ENCODE assay signal across 15 cellular contexts in the genomic region with DNA sequence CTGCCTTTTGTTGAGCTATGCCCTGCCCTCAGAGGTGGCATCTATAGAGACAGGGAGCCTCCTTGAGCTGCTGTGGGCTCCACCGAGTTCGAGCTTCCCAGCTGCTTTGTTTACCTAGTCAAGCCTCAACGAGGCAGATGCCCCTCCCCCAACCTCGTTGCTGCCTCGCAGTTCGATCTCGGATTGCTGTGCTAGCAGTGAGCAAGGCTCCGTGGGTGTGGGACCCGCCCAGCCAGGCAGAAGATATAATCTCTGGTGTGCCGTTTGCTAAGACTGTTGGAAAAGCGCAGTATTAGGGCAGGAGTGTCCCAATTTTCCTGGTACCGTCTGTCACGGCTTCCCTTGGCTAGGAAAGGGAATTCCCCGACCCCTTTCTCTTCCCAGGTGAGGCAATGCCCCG.
DNase-seq lines count a peak whose midpoint lies in the region; ATAC-seq, FAIRE-seq and TF ChIP-seq lines count a peak whose summit lies in the region.
"Had no signal": no experiment of that assay in that cellular context is flagged by ENCODE, and none has a peak within 500 bp of the region (broad histone marks: within the 10 kb centered on the region; RNA-seq: fewer than 3 reads in every experiment).

No MANE protein-coding gene starts in this region.

- H3K36me3 ChIP-seq in HepG2 (replicated peaks in 1 of 2; ENCODE audit: control insufficient read depth in 1 of 2, insufficient read depth in 2 of 2, low read length in 2 of 2) (no peaks in the 10 kb centered on the region), right lobe of liver (no peaks in the 10 kb centered on the region), keratinocyte (ENCODE audit: control insufficient read depth in 2 of 2, extremely low read depth in 1 of 2, insufficient read depth in 2 of 2, low read length in 2 of 2) (no peaks in the 10 kb centered on the region), mammary epithelial cell (ENCODE audit: insufficient read depth, low read length) (no peaks in the 10 kb centered on the region)
- H3K36me3 ChIP-seq: BE2C had no signal

- H3K4me3 Mint-ChIP-seq in WTC11, result no peak overlapping the region
- H3K4me3 Mint-ChIP-seq in HFFc6, result no peak overlapping the region
- H3K4me3 Mint-ChIP-seq: CD4-positive, alpha-beta memory T cell; H9 had no signal

- no peak overlapping the region for H3K4me3 ChIP-seq in HepG2 (replicated peaks in 1 of 3; ENCODE audit: insufficient read depth in 1 of 3, low read depth in 2 of 3, low read length in 3 of 3)
- no peak overlapping the region for H3K4me3 ChIP-seq in right lobe of liver
- no peak overlapping the region for H3K4me3 ChIP-seq in keratinocyte (ENCODE audit: control insufficient read depth in 2 of 3, extremely low read depth in 1 of 3, insufficient read depth in 2 of 3, low read depth in 1 of 3, low read length in 3 of 3)
- no peak overlapping the region for H3K4me3 ChIP-seq in mammary epithelial cell (replicated peaks in 1 of 3; ENCODE audit: insufficient read depth in 1 of 3, low read depth in 2 of 3, low read length in 3 of 3)
- H3K4me3 ChIP-seq: GM23248 had no signal

- 73% methylated on average over 8 of the region's 15 CpGs for WGBS in HepG2 (ENCODE audit: low lambda C conversion rate)
- 80% methylated on average over 8 of the region's 15 CpGs for WGBS in right lobe of liver (ENCODE audit: insufficient coverage, low coverage, low lambda C conversion rate, missing lambda C conversion rate)
- WGBS in mammary epithelial cell (ENCODE audit: low coverage, missing lambda C conversion rate), result 73% methylated on average over 14 of the region's 15 CpGs

- POLR2A ChIA-PET in HepG2 (lab: Yijun Ruan, JAX), result no interaction called here
- POLR2A ChIA-PET in WTC11 (lab: Charles Lee), result no interaction called here

- H3K27me3 Mint-ChIP-seq in WTC11 (ENCODE audit: low read depth) (no peaks in the 10 kb centered on the region), HFFc6 (ENCODE audit: insufficient read depth) (peaks cover 5% of the 10 kb centered on the region)

- TF ChIP-seq CTCF in HepG2 (CRISPR knock-in tag; IDR thresholded peaks at IDR 0.05), result no peak
- TF ChIP-seq CTCF in right lobe of liver (IDR thresholded peaks at IDR 0.05), result no peak
- no peak for TF ChIP-seq CTCF in WTC11 (IDR thresholded peaks at IDR 0.05)
- no peak for TF ChIP-seq CTCF in keratinocyte (optimal IDR thresholded peaks at IDR 0.05 in 1 of 3, IDR thresholded peaks at IDR 0.05 in 1 of 3, conservative IDR thresholded peaks at IDR 0.05 in 1 of 3; ENCODE audit: extremely low read depth in 1 of 3, insufficient read depth in 2 of 3, low read length in 3 of 3)
- TF ChIP-seq CTCF in mammary epithelial cell (conservative IDR thresholded peaks at IDR 0.05 in 1 of 2, IDR thresholded peaks at IDR 0.05 in 1 of 2; ENCODE audit: extremely low read depth in 1 of 2, insufficient read depth in 1 of 2, low read depth in 1 of 2, low read length in 2 of 2), result no peak
- TF ChIP-seq CTCF in HFFc6 (IDR thresholded peaks at IDR 0.05), result no peak

- H3K27me3 ChIP-seq in HepG2 (ENCODE audit: control insufficient read depth in 1 of 2, insufficient read depth in 2 of 2, low read length in 2 of 2), result no peaks in the 10 kb centered on the region
- no peaks in the 10 kb centered on the region for H3K27me3 ChIP-seq in right lobe of liver
- H3K27me3 ChIP-seq in keratinocyte (ENCODE audit: control insufficient read depth, extremely low read depth, insufficient read depth, low read length), result no peaks in the 10 kb centered on the region
- H3K27me3 ChIP-seq in mammary epithelial cell (ENCODE audit: insufficient read depth, low read length), result no peaks in the 10 kb centered on the region

- TF ChIP-seq POLR2A in HepG2 (IDR thresholded peaks at IDR 0.05; ENCODE audit: insufficient read depth in 1 of 2, low read depth in 2 of 2, low read length in 2 of 2) (no peak), right lobe of liver (IDR thresholded peaks at IDR 0.05) (no peak)

- DNase-seq in HepG2 (ENCODE audit: low spot score) (no peak), right lobe of liver (no peak), WTC11 (ENCODE audit: low spot score) (peak; percentile 27), keratinocyte (ENCODE audit: low read depth, low spot score) (no peak), pons (ENCODE audit: low spot score) (no peak), mammary epithelial cell (no peak), HFFc6 (no peak)
- DNase-seq: BE2C; CD4-positive, alpha-beta memory T cell; COR-L47; GM23248; H9 had no signal

- H3K4me1 ChIP-seq in HepG2 (ENCODE audit: insufficient read depth, low read length), result peaks cover 16% of the 10 kb centered on the region
- H3K4me1 ChIP-seq in right lobe of liver, result no peaks in the 10 kb centered on the region
- H3K4me1 ChIP-seq in keratinocyte (ENCODE audit: control insufficient read depth, extremely low read depth, insufficient read depth, low read length), result no peaks in the 10 kb centered on the region
- H3K4me1 ChIP-seq in mammary epithelial cell (ENCODE audit: insufficient read depth, low read length), result no peaks in the 10 kb centered on the region
- H3K4me1 ChIP-seq: BE2C had no signal

- H3K9me3 ChIP-seq in HepG2 (ENCODE audit: low read length), result no peaks in the 10 kb centered on the region
- H3K9me3 ChIP-seq in right lobe of liver, result no peaks in the 10 kb centered on the region
- peaks cover 2% of the 10 kb centered on the region for H3K9me3 ChIP-seq in keratinocyte (ENCODE audit: control insufficient read depth, low read depth, low read length)
- peaks cover 6% of the 10 kb centered on the region for H3K9me3 ChIP-seq in mammary epithelial cell (replicated peaks; ENCODE audit: insufficient read depth, low read length)
- H3K9me3 ChIP-seq: BE2C had no signal

- H3K4me2 ChIP-seq in HepG2 (ENCODE audit: low read depth, low read length), result no peak overlapping the region
- peak overlapping the region; percentile 16 for H3K4me2 ChIP-seq in keratinocyte (ENCODE audit: control insufficient read depth, extremely low read depth, insufficient read depth, low read depth, low read length)
- H3K4me2 ChIP-seq in mammary epithelial cell (ENCODE audit: insufficient read depth, low read depth, low read length), result no peak overlapping the region

- no peak for TF ChIP-seq RAD21 in HepG2 (CRISPR knock-in tag; IDR thresholded peaks at IDR 0.05)

- H4K20me1 ChIP-seq in HepG2 (ENCODE audit: insufficient read depth, low read length) (no peaks in the 10 kb centered on the region), keratinocyte (ENCODE audit: control insufficient read depth, extremely low read depth, insufficient read depth, low read length) (no peaks in the 10 kb centered on the region), mammary epithelial cell (ENCODE audit: insufficient read depth, low read length) (no peaks in the 10 kb centered on the region)

- H3K79me2 ChIP-seq in HepG2 (ENCODE audit: insufficient read depth, low read length) (no peaks in the 10 kb centered on the region), keratinocyte (ENCODE audit: control insufficient read depth, insufficient read depth, low read length) (no peaks in the 10 kb centered on the region), mammary epithelial cell (ENCODE audit: insufficient read depth, low read length) (no peaks in the 10 kb centered on the region)

- H3K27ac Mint-ChIP-seq in WTC11, result no peak overlapping the region
- no peak overlapping the region for H3K27ac Mint-ChIP-seq in HFFc6
- H3K27ac Mint-ChIP-seq: CD4-positive, alpha-beta memory T cell; H9 had no signal

- CTCF ChIA-PET in HepG2 (lab: Yijun Ruan, JAX; ENCODE audit: low intra/inter-chr PET ratio, low total read pairs) (no interaction called here), WTC11 (lab: Charles Lee) (interaction anchor here (1.0 kb wide), 1 partner anchor 63 kb away, joined by 3 read pairs; no protein-coding TSS in a partner anchor), mammary epithelial cell (lab: Charles Lee; ENCODE audit: low non-redundant PET) (no interaction called here)

- no peaks in the 10 kb centered on the region; the same call in none of the 2 replicates for H3K36me3 Mint-ChIP-seq in WTC11
- peaks cover 10% of the 10 kb centered on the region; the same call in 1 of the 2 replicates for H3K36me3 Mint-ChIP-seq in HFFc6 (ENCODE audit: low read depth)
- H3K36me3 Mint-ChIP-seq: CD4-positive, alpha-beta memory T cell had no signal

- peaks cover 27% of the 10 kb centered on the region for H3K4me1 Mint-ChIP-seq in WTC11
- no peaks in the 10 kb centered on the region for H3K4me1 Mint-ChIP-seq in HFFc6 (ENCODE audit: low read depth)
- H3K4me1 Mint-ChIP-seq: CD4-positive, alpha-beta memory T cell had no signal

- H3K27ac ChIP-seq in HepG2 (ENCODE audit: extremely low read length, insufficient read depth, low read length) (no peak overlapping the region), right lobe of liver (no peak overlapping the region), keratinocyte (ENCODE audit: control insufficient read depth, insufficient read depth, low read length) (no peak overlapping the region), mammary epithelial cell (ENCODE audit: insufficient read depth, low read depth, low read length) (no peak overlapping the region)
- H3K27ac ChIP-seq: C4-2B, GM23248 had no signal

- ATAC-seq in HepG2 (no peak), right lobe of liver (no peak), WTC11 (no peak)

- H2AFZ ChIP-seq in HepG2 (ENCODE audit: low read length) (no peak overlapping the region), keratinocyte (ENCODE audit: control insufficient read depth, low read length) (no peak overlapping the region), mammary epithelial cell (ENCODE audit: low read depth, low read length) (no peak overlapping the region)
- H2AFZ ChIP-seq: GM23248 had no signal

- peaks cover 27% of the 10 kb centered on the region for H3K9me3 Mint-ChIP-seq in WTC11
- H3K9me3 Mint-ChIP-seq in HFFc6, result peaks cover 11% of the 10 kb centered on the region

- intact Hi-C loops in HepG2 (cut with micrococcal nuclease; ENCODE audit: unreplicated experiment), result no loop called here
- intact Hi-C loops in right lobe of liver (cut with DNase I), result no loop called here
- intact Hi-C loops in mammary epithelial cell (cut with micrococcal nuclease), result no loop called here

- in situ Hi-C loops in HepG2 (cut with HindIII; ENCODE audit: extremely low pct_ligation_motif_present, low pct_unique_long_range_greater_than_20kb), result no loop called here
- in situ Hi-C loops in mammary epithelial cell (cut with MboI; ENCODE audit: low sequenced_read_pairs in 2 of 2), result no loop called here

- FAIRE-seq in HepG2 (lab: Jason Lieb, UNC), result no peak
- no peak for FAIRE-seq in keratinocyte (lab: Jason Lieb, UNC)
- FAIRE-seq: A204.1, D721Med had no signal

- dilution Hi-C loops in keratinocyte (cut with MboI; ENCODE audit: extremely low pct_ligation_motif_present, low sequenced_read_pairs) (no loop called here), mammary epithelial cell (cut with HindIII; ENCODE audit: low sequenced_read_pairs) (no loop called here)

- no peaks in the 10 kb centered on the region for H3K9me1 ChIP-seq in keratinocyte (ENCODE audit: control insufficient read depth, extremely low read depth, insufficient read depth, low read length)

- TF ChIP-seq EP300 in HepG2 (IDR thresholded peaks at IDR 0.05; ENCODE audit: low read depth in 2 of 2, low read length in 2 of 2) (no peak), HepG2 (CRISPR knock-in tag; IDR thresholded peaks at IDR 0.05; ENCODE audit: borderline replicate concordance) (no peak)

- H3K9ac ChIP-seq in HepG2 (ENCODE audit: insufficient read depth, low read depth, low read length), result no peak overlapping the region
- H3K9ac ChIP-seq in keratinocyte (ENCODE audit: control insufficient read depth, extremely low read depth, insufficient read depth, low read length), result no peak overlapping the region
- no peak overlapping the region for H3K9ac ChIP-seq in mammary epithelial cell (ENCODE audit: insufficient read depth, low read length)
- H3K9ac ChIP-seq: GM23248 had no signal

- BruUV-seq in HepG2 (replicated peaks; lab: Mats Ljungman, UMichigan) (no TSS peak), mammary epithelial cell (replicated peaks; lab: Mats Ljungman, UMichigan) (no TSS peak)
